Comparison of ENCODE assay signal across 9 cellular contexts in the genomic region with DNA sequence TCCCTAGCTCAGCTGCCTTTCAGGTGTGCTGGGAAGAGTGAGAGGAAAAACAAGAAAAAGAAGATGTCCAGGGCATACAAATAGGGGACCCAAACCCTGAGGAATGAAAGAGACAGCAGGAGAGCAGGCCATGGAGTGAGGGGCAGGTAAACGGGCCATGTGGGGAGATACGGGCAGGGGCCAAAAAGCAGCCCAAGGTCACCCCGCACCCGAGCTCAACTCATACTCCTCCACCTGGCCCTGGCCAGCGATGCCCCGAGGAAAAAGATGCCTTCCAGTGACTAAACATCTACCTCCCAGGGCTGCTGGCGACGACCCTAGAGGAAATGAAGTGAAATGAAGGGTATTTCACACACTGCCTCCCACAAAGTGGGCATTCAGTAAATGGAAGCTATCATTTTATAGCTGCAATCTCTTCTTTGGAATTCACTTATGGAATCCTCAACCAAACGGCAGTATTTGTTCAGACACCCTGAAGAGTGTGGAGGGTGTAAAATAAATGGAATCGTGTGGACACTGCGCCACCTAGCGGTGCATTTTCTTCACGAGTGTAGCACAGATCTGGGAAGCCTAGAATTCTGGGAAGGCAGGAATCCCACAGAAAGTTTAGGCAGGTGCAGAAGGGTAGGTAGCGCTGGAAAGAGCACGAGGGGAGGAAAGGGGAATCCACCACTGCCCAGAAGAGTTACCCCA. TPM values are rescaled to one million over a fixed set of nuclear protein-coding genes. Genes with fewer than 3 reads are reported as not detected.
DNase-seq lines count a peak whose midpoint lies in the region; ATAC-seq, FAIRE-seq and TF ChIP-seq lines count a peak whose summit lies in the region.
"Had no signal": no experiment of that assay in that cellular context is flagged by ENCODE, and none has a peak within 500 bp of the region (broad histone marks: within the 10 kb centered on the region; RNA-seq: fewer than 3 reads in every experiment).

No MANE protein-coding gene starts in this region.

- DNase-seq in A549 (ENCODE audit: low read depth in 1 of 2, low spot score in 1 of 2): peak; percentile 74 to 80
- DNase-seq in NCI-H146 (lab: John Stamatoyannopoulos, UW): peak; percentile 46
- peak; percentile 13 to 14 for DNase-seq in activated CD4-positive, alpha-beta T cell treated with anti-CD3 and anti-CD28 coated beads, Interleukin-2, amount 50 U/mL, for 24 hours (ENCODE audit: low read depth in 1 of 2, low spot score in 1 of 2)
- DNase-seq in effector memory CD8-positive, alpha-beta T cell: peak; percentile 35 to 48 (median 36)
- peak; percentile 68 to 80 for DNase-seq in lung microvascular endothelial cell (ENCODE audit: low read depth in 2 of 2)
- DNase-seq: naive B cell had no signal

- H3K4me3 ChIP-seq in A549: no peak overlapping the region

- TF ChIP-seq CTCF in A549 (IDR thresholded peaks at IDR 0.05) (peak; percentile 96), GM12872 (IDR thresholded peaks at IDR 0.05; ENCODE audit: insufficient read depth, low read depth, low read length) (peak; percentile 79)

- no peaks in the 10 kb centered on the region for H3K27me3 Mint-ChIP-seq in effector memory CD8-positive, alpha-beta T cell
- H3K27me3 Mint-ChIP-seq in stimulated activated memory B cell treated with anti-CD40 and anti-IgM and Interleukin-4, amounts not matched to agents 10 μg/mL and 1 μg/mL and 100 μg/mL, for 72 hours: no peaks in the 10 kb centered on the region
- H3K27me3 Mint-ChIP-seq: naive B cell had no signal

- no peak for TF ChIP-seq POLR2A in A549 (IDR thresholded peaks at IDR 0.05; ENCODE audit: low read length)

- peak; percentile 88 for TF ChIP-seq RAD21 in A549 (conservative IDR thresholded peaks at IDR 0.05 in 1 of 2, IDR thresholded peaks at IDR 0.05 in 1 of 2)

- CTCF ChIA-PET in A549 (lab: Yijun Ruan, JAX): interaction anchor here (0.5 to 6.9 kb wide), 44 partner anchors 11 to 1298 kb away, joined by 3 to 79 read pairs (median 4); a partner anchor contains a TSS

- H3K4me1 Mint-ChIP-seq in effector memory CD8-positive, alpha-beta T cell (ENCODE audit: low read depth in 2 of 2): peaks cover 2 to 5% of the 10 kb centered on the region in 2 donors
- H3K4me1 Mint-ChIP-seq in stimulated activated memory B cell treated with anti-CD40 and anti-IgM and Interleukin-4, amounts not matched to agents 10 μg/mL and 1 μg/mL and 100 μg/mL, for 72 hours: peaks cover 6% of the 10 kb centered on the region

- H3K9me3 Mint-ChIP-seq in effector memory CD8-positive, alpha-beta T cell: no peaks in the 10 kb centered on the region
- H3K9me3 Mint-ChIP-seq in stimulated activated memory B cell treated with anti-CD40 and anti-IgM and Interleukin-4, amounts not matched to agents 10 μg/mL and 1 μg/mL and 100 μg/mL, for 72 hours: no peaks in the 10 kb centered on the region

- no peak overlapping the region for H3K4me2 ChIP-seq in A549

- peak; percentile 84 for FAIRE-seq in A549 (lab: Jason Lieb, UNC)

- POLR2A ChIA-PET in A549 (lab: Yijun Ruan, JAX): interaction anchor here (3.3 kb wide), 1 partner anchor 15 kb away, joined by 11 read pairs; a partner anchor contains a TSS

- no peak overlapping the region for H3K4me3 Mint-ChIP-seq in effector memory CD8-positive, alpha-beta T cell
- H3K4me3 Mint-ChIP-seq in stimulated activated memory B cell treated with anti-CD40 and anti-IgM and Interleukin-4, amounts not matched to agents 10 μg/mL and 1 μg/mL and 100 μg/mL, for 72 hours: no peak overlapping the region
- H3K4me3 Mint-ChIP-seq: naive B cell had no signal

- H3K36me3 Mint-ChIP-seq in effector memory CD8-positive, alpha-beta T cell (ENCODE audit: insufficient read depth): peaks cover 63% of the 10 kb centered on the region
- H3K36me3 Mint-ChIP-seq in stimulated activated memory B cell treated with anti-CD40 and anti-IgM and Interleukin-4, amounts not matched to agents 10 μg/mL and 1 μg/mL and 100 μg/mL, for 72 hours: peaks cover 38% of the 10 kb centered on the region

- TF ChIP-seq EP300 in A549 (IDR thresholded peaks at IDR 0.05): no peak

- H3K27ac Mint-ChIP-seq in effector memory CD8-positive, alpha-beta T cell: no peak overlapping the region
- H3K27ac Mint-ChIP-seq in stimulated activated memory B cell treated with anti-CD40 and anti-IgM and Interleukin-4, amounts not matched to agents 10 μg/mL and 1 μg/mL and 100 μg/mL, for 72 hours: no peak overlapping the region

- no peaks in the 10 kb centered on the region for H3K9me3 ChIP-seq in A549

- ATAC-seq in A549 (peak; percentile 91 to 96), HG03159 (IDR thresholded peaks at IDR 0.05; ENCODE audit: unreplicated experiment) (no peak)
- ATAC-seq in effector memory CD8-positive, alpha-beta T cell (replicated peaks): peak; percentile 27
- peak; percentile 51 for ATAC-seq in stimulated activated memory B cell treated with anti-CD40 and anti-IgM and Interleukin-4, amounts not matched to agents 10 μg/mL and 1 μg/mL and 100 μg/mL, for 72 hours

- no peak overlapping the region for H3K27ac ChIP-seq in A549

- no peaks in the 10 kb centered on the region for H3K4me1 ChIP-seq in A549

- 32% methylated on average over 15 of the region's 15 CpGs for WGBS in A549 (ENCODE audit: missing lambda C conversion rate)

TF ChIP-seq in A549, 52 proteins besides CTCF, POLR2A, EP300 and RAD21:
- TF ChIP-seq, protein P1, sequence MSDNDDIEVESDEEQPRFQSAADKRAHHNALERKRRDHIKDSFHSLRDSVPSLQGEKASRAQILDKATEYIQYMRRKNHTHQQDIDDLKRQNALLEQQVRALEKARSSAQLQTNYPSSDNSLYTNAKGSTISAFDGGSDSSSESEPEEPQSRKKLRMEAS (IDR thresholded peaks at IDR 0.05): no peak
- peak; percentile 76 for TF ChIP-seq SMC3 (IDR thresholded peaks at IDR 0.05)

RNA-seq across cellular contexts. Expression of a gene that starts 14.9 kb away (rescaled TPM):
- polyA plus RNA-seq in A549 (2011; rRNA removed) (97.9 and 103 TPM in 2 replicates), A549 (2017; fragmentation: RNase III; extraction: RNeasy Plus Mini Kit Qiagen cat#74134 plus additional on column Dnase treatment) (106 to 114 TPM (median 109 TPM) in 3 replicates)
- 159 and 180 TPM in 2 replicates for polyA plus RNA-seq in A549 (2012; cell fraction: cytosol; rRNA removed)
- polyA plus RNA-seq in A549 (2012; cell fraction: nucleus; rRNA removed): 366 and 419 TPM in 2 replicates
- polyA minus RNA-seq in A549 (2011; rRNA and poly(A)+ RNA removed): 197 and 211 TPM in 2 replicates
- 63.1 and 68.4 TPM in 2 replicates for total RNA-seq in lung microvascular endothelial cell

Comparison
In these comparisons a context has a peak if more than half of its experiments do, and no peak if none do; other contexts are left out.
1. DNase-seq: peak in every context shown above with its lines; median percentile 77 in A549; 74 in lung microvascular endothelial cell; 46 in NCI-H146; 36 in effector memory CD8-positive, alpha-beta T cell; 14 in activated CD4-positive, alpha-beta T cell treated with anti-CD3 and anti-CD28 coated beads, Interleukin-2, amount 50 U/mL, for 24 hours.